23 cellular contexts compared by ENCODE assay signal in the genomic region with DNA sequence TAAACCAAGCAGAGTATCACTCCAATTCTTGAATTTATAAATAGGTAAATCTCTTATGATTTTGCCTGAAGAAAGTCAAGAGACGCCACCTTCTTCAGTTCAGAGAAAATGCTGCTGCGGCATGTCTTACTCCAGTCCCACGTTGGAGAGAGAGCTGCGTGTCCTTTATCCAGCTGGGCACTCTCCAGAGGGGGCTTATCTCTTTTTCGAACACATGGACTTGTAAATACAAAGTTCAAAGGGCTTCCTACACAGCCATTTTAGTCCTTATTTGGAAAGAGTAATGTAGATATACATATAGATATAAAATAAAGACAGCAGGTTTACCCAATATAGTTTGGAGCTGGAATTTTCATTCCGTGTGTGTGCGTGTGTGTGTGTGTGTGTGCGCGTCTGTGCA.
DNase-seq lines count a peak whose midpoint lies in the region; ATAC-seq, FAIRE-seq and TF ChIP-seq lines count a peak whose summit lies in the region.
"Had no signal": no experiment of that assay in that cellular context is flagged by ENCODE, and none has a peak within 500 bp of the region (broad histone marks: within the 10 kb centered on the region; RNA-seq: fewer than 3 reads in every experiment).

No MANE protein-coding gene starts in this region.

- H3K4me2 ChIP-seq in endothelial cell of umbilical vein (ENCODE audit: insufficient read depth, low read length): no peak overlapping the region

- POLR2A ChIA-PET in endothelial cell of umbilical vein (lab: Charles Lee): no interaction called here

- no TSS peak for BruUV-seq in endothelial cell of umbilical vein (replicated peaks; lab: Mats Ljungman, UMichigan)

- TF ChIP-seq POLR2A in endothelial cell of umbilical vein (IDR thresholded peaks at IDR 0.05; ENCODE audit: low read depth, low read length): no peak
- TF ChIP-seq POLR2A in spleen (IDR thresholded peaks at IDR 0.05): no peak

- WGBS in heart right ventricle, 2 donors: 67 to 68% methylated on average over 9 of the region's 9 CpGs
- 88 to 94% (median 92%) methylated on average over 9 of the region's 9 CpGs for whole genome bisulfite sequencing in spleen, 5 donors

- no peaks in the 10 kb centered on the region for H3K79me2 ChIP-seq in endothelial cell of umbilical vein (ENCODE audit: control insufficient read depth, insufficient read depth, low read length)

- intact Hi-C loops in heart right ventricle (cut with DNase I) (loop anchor here in 1 of 10 donors (10.0 kb wide), 2 partner anchors 693 to 1163 kb away; no protein-coding TSS in a partner anchor), endothelial cell of umbilical vein (cut with micrococcal nuclease) (loop anchor here (10.0 kb wide), 1 partner anchor 1263 kb away; no protein-coding TSS in a partner anchor), spleen (cut with DNase I; ENCODE audit: low total_unique reads) (loop anchor here (10.0 kb wide), 1 partner anchor 803 kb away; no protein-coding TSS in a partner anchor)

- CTCF ChIA-PET in endothelial cell of umbilical vein (lab: Charles Lee): interaction anchor here (1.3 to 6.6 kb wide), 4 partner anchors 10 to 806 kb away, joined by 4 to 47 read pairs (median 7); no protein-coding TSS in a partner anchor

- no peaks in the 10 kb centered on the region for H3K9me1 ChIP-seq in endothelial cell of umbilical vein (replicated peaks; ENCODE audit: control insufficient read depth, extremely low read depth, insufficient read depth, low read length)

- H3K36me3 ChIP-seq in cardiac muscle cell (no peaks in the 10 kb centered on the region), heart right ventricle (no peaks in the 10 kb centered on the region), endothelial cell of umbilical vein (ENCODE audit: control insufficient read depth in 2 of 2, extremely low read depth in 1 of 2, insufficient read depth in 2 of 2, low read length in 2 of 2) (no peaks in the 10 kb centered on the region), spleen (no peaks in the 10 kb centered on the region)
- H3K36me3 ChIP-seq: MG63, SJSA1 had no signal

- peak overlapping the region; percentile 94 for H3K27ac Mint-ChIP-seq in mesothelial cell of epicardium
- H3K27ac Mint-ChIP-seq: CD8-positive, alpha-beta memory T cell had no signal

- H3K9me3 ChIP-seq in cardiac muscle cell (ENCODE audit: low read depth) (no peaks in the 10 kb centered on the region), heart right ventricle (no peaks in the 10 kb centered on the region), endothelial cell of umbilical vein (replicated peaks; ENCODE audit: control insufficient read depth, insufficient read depth, low read length) (no peaks in the 10 kb centered on the region), spleen (no peaks in the 10 kb centered on the region)
- H3K9me3 ChIP-seq: MG63, SJSA1 had no signal

- H3K27me3 Mint-ChIP-seq in mesothelial cell of epicardium (ENCODE audit: low read depth): no peaks in the 10 kb centered on the region
- no peaks in the 10 kb centered on the region for H3K27me3 Mint-ChIP-seq in activated T-cell treated with anti-CD3 and anti-CD28 coated beads, Interleukin-2, amount 50 U/mL, for 4 hours (ENCODE audit: low read depth)
- H3K27me3 Mint-ChIP-seq: CD8-positive, alpha-beta memory T cell had no signal

- H3K4me3 ChIP-seq in cardiac muscle cell: no peak overlapping the region
- H3K4me3 ChIP-seq in heart right ventricle: no peak overlapping the region
- no peak overlapping the region for H3K4me3 ChIP-seq in endothelial cell of umbilical vein (replicated peaks in 1 of 3; ENCODE audit: insufficient read depth in 1 of 3, low read depth in 1 of 3, low read length in 3 of 3)
- H3K4me3 ChIP-seq in spleen: no peak overlapping the region
- H3K4me3 ChIP-seq: MG63, SJSA1 had no signal

- no peaks in the 10 kb centered on the region for H4K20me1 ChIP-seq in endothelial cell of umbilical vein (replicated peaks; ENCODE audit: control insufficient read depth, extremely low read depth, insufficient read depth, low read length)

- H3K27me3 ChIP-seq in cardiac muscle cell (no peaks in the 10 kb centered on the region), heart right ventricle (no peaks in the 10 kb centered on the region), endothelial cell of umbilical vein (ENCODE audit: control insufficient read depth in 2 of 2, insufficient read depth in 2 of 2, low read length in 2 of 2) (no peaks in the 10 kb centered on the region), spleen (replicated peaks in 1 of 7) (no peaks in the 10 kb centered on the region)
- H3K27me3 ChIP-seq: MG63, SJSA1 had no signal

- H3K27ac ChIP-seq in cardiac muscle cell: peak overlapping the region; percentile 1
- H3K27ac ChIP-seq in heart right ventricle: no peak overlapping the region
- H3K27ac ChIP-seq in endothelial cell of umbilical vein (ENCODE audit: insufficient read depth, low read depth, low read length): no peak overlapping the region
- no peak overlapping the region for H3K27ac ChIP-seq in spleen
- H3K27ac ChIP-seq: 22Rv1, SJSA1 had no signal

- peak in 1 of 2 donors; percentile 43 for DNase-seq in cardiac muscle cell (ENCODE audit: low read depth in 1 of 2, low spot score in 1 of 2)
- no peak for DNase-seq in heart right ventricle
- peak; percentile 39 for DNase-seq in endothelial cell of umbilical vein (ENCODE audit: low read depth, low spot score)
- DNase-seq in mesothelial cell of epicardium (ENCODE audit: low spot score in 2 of 2, unreplicated experiment in 2 of 2): no peak
- no peak for DNase-seq in hepatic stellate cell (ENCODE audit: low spot score)
- DNase-seq in activated T-cell treated with anti-CD3 and anti-CD28 coated beads, Interleukin-2, amount 50 U/mL, for 4 hours: no peak
- no peak for DNase-seq in spleen
- DNase-seq in CD1c-positive myeloid dendritic cell (ENCODE audit: extremely low spot score): no peak
- DNase-seq: ACHN; C1 segment of cervical spinal cord; CD8-positive, alpha-beta memory T cell; DMS53; GDM1; MG63; NCI-H1417; NCI-H187; NCI-H446; NCI-H526 had no signal

- TF ChIP-seq CTCF in cardiac muscle cell (IDR thresholded peaks at IDR 0.05; ENCODE audit: low read depth, low read length): no peak
- no peak for TF ChIP-seq CTCF in heart right ventricle (IDR thresholded peaks at IDR 0.05)
- no peak for TF ChIP-seq CTCF in endothelial cell of umbilical vein (IDR thresholded peaks at IDR 0.05; ENCODE audit: extremely low read depth in 1 of 2, insufficient read depth in 1 of 2, low read depth in 1 of 2, low read length in 2 of 2)
- no peak for TF ChIP-seq CTCF in mesothelial cell of epicardium (IDR thresholded peaks at IDR 0.05; ENCODE audit: unreplicated experiment)
- TF ChIP-seq CTCF in spleen (IDR thresholded peaks at IDR 0.05 in 8 of 11, conservative IDR thresholded peaks at IDR 0.05 in 3 of 11): no peak

- no peaks in the 10 kb centered on the region for H3K9me3 Mint-ChIP-seq in mesothelial cell of epicardium
- H3K9me3 Mint-ChIP-seq in activated T-cell treated with anti-CD3 and anti-CD28 coated beads, Interleukin-2, amount 50 U/mL, for 4 hours: no peaks in the 10 kb centered on the region

- no peak for FAIRE-seq in endothelial cell of umbilical vein (lab: Jason Lieb, UNC)
- FAIRE-seq: D721Med, GM18507, RCC 7860 had no signal

- dilution Hi-C loops in endothelial cell of umbilical vein (cut with MboI; ENCODE audit: extremely low pct_ligation_motif_present, low sequenced_read_pairs): loop anchor here (10.0 to 25.0 kb wide), 2 partner anchors 501 to 703 kb away; a partner anchor contains a TSS

- no peak overlapping the region for H3K9ac ChIP-seq in endothelial cell of umbilical vein (replicated peaks; ENCODE audit: extremely low read depth, insufficient read depth, low read length)

- no peak overlapping the region for H2AFZ ChIP-seq in endothelial cell of umbilical vein (ENCODE audit: low read depth, low read length)

- H3K4me1 ChIP-seq in cardiac muscle cell (ENCODE audit: low read depth) (peaks cover 23% of the 10 kb centered on the region), heart right ventricle (peaks cover 0 to 30% (median 4%) of the 10 kb centered on the region in 9 donors), endothelial cell of umbilical vein (ENCODE audit: control insufficient read depth, extremely low read depth, insufficient read depth, low read length) (peaks cover 60% of the 10 kb centered on the region), spleen (no peaks in the 10 kb centered on the region)

- H3K36me3 Mint-ChIP-seq in mesothelial cell of epicardium: no peaks in the 10 kb centered on the region
- no peaks in the 10 kb centered on the region for H3K36me3 Mint-ChIP-seq in activated T-cell treated with anti-CD3 and anti-CD28 coated beads, Interleukin-2, amount 50 U/mL, for 4 hours (ENCODE audit: insufficient read depth)
- H3K36me3 Mint-ChIP-seq: CD8-positive, alpha-beta memory T cell had no signal

- H3K4me3 Mint-ChIP-seq in mesothelial cell of epicardium: no peak overlapping the region
- H3K4me3 Mint-ChIP-seq in activated T-cell treated with anti-CD3 and anti-CD28 coated beads, Interleukin-2, amount 50 U/mL, for 4 hours: no peak overlapping the region
- H3K4me3 Mint-ChIP-seq: CD8-positive, alpha-beta memory T cell had no signal

- ATAC-seq in heart right ventricle: no peak
- no peak for ATAC-seq in activated T-cell treated with anti-CD3 and anti-CD28 coated beads, Interleukin-2, amount 50 U/mL, for 4 hours

- H3K4me1 Mint-ChIP-seq in mesothelial cell of epicardium: peaks cover 78% of the 10 kb centered on the region
- H3K4me1 Mint-ChIP-seq in activated T-cell treated with anti-CD3 and anti-CD28 coated beads, Interleukin-2, amount 50 U/mL, for 4 hours (ENCODE audit: low read depth): no peaks in the 10 kb centered on the region
- H3K4me1 Mint-ChIP-seq: CD8-positive, alpha-beta memory T cell had no signal

TF ChIP-seq in endothelial cell of umbilical vein, 7 proteins besides CTCF, POLR2A, EP300 and RAD21:
- TF ChIP-seq FOS (IDR thresholded peaks at IDR 0.05; ENCODE audit: borderline replicate concordance, insufficient read depth, low read length) (no peak), JUN (IDR thresholded peaks at IDR 0.05; ENCODE audit: borderline replicate concordance, insufficient read depth, insufficient read length, low read depth) (no peak), POLR2AphosphoS5 (IDR thresholded peaks at IDR 0.05; ENCODE audit: insufficient read depth, low read depth, low read length) (no peak), GATA2 (IDR thresholded peaks at IDR 0.05; ENCODE audit: insufficient read depth, insufficient read length, low read depth, low read length) (no peak), MYC (IDR thresholded peaks at IDR 0.05; ENCODE audit: low read depth, low read length) (no peak), EZH2 (IDR thresholded peaks at IDR 0.05; ENCODE audit: borderline replicate concordance, low read depth, low read length, severe bottlenecking) (no peak)
- TF ChIP-seq, protein P1, sequence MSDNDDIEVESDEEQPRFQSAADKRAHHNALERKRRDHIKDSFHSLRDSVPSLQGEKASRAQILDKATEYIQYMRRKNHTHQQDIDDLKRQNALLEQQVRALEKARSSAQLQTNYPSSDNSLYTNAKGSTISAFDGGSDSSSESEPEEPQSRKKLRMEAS (IDR thresholded peaks at IDR 0.05; ENCODE audit: insufficient read depth, insufficient read length): no peak
